In the genomic region with DNA sequence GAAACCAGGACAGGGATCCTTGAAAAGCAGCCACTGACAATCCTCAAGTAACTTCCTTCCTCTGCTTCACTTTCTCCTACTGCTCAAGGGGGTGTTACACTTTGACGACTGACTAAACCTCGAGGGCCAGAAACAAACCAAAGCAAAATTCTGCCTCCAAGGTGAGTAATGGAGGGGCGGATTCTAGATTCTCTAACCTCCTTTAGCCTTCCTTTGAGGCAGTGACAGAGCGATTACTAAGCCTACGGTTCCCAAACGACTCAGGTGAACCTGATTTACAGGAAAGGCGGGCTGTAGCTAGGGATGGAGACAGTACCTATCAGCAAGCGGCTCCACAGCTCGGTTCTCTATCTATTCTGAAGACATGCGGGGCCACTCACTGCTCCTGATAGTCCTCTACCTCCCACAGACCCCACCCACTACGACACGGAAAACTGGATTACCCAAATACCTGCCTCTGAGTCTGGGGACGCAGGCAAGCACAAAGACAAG, we compare ENCODE assay signal across 8 cellular contexts. TPM values are rescaled to one million over a fixed set of nuclear protein-coding genes. Genes with fewer than 3 reads are reported as not detected.
A peak's percentile ranks its signal among the peaks of the same experiment; 100 is the strongest.
DNase-seq lines count a peak whose midpoint lies in the region; ATAC-seq, FAIRE-seq and TF ChIP-seq lines count a peak whose summit lies in the region.

No MANE protein-coding gene starts in this region.

- no peak for TF ChIP-seq EP300 in transverse colon (IDR thresholded peaks at IDR 0.05; ENCODE audit: low read depth)

- FAIRE-seq in RCC 7860 (lab: Jason Lieb, UNC): no peak

- H3K27me3 ChIP-seq in dorsolateral prefrontal cortex (no peaks in the 10 kb centered on the region), mucosa of stomach (ENCODE audit: control insufficient read depth, insufficient read depth, low read length) (no peaks in the 10 kb centered on the region), transverse colon (no peaks in the 10 kb centered on the region)

- H3K9me3 ChIP-seq in mucosa of stomach (ENCODE audit: control insufficient read depth, low read length) (no peaks in the 10 kb centered on the region), transverse colon (no peaks in the 10 kb centered on the region)

- H3K4me3 ChIP-seq in dorsolateral prefrontal cortex: peak overlapping the region; percentile 67 to 99 (median 94)
- peak overlapping the region; percentile 95 for H3K4me3 ChIP-seq in mucosa of stomach (ENCODE audit: low read length)
- H3K4me3 ChIP-seq in transverse colon: peak overlapping the region; percentile 58 to 100 (median 80)

- peak overlapping the region; percentile 84 for H3K27ac ChIP-seq in C4-2B
- peak overlapping the region; percentile 32 to 97 (median 92) for H3K27ac ChIP-seq in dorsolateral prefrontal cortex
- H3K27ac ChIP-seq in transverse colon: peak overlapping the region; percentile 89 to 99 (median 94)

- H3K36me3 ChIP-seq in mucosa of stomach (ENCODE audit: control insufficient read depth, insufficient read depth, low read length) (no peaks in the 10 kb centered on the region), transverse colon (no peaks in the 10 kb centered on the region)

- in situ Hi-C loops in transverse colon (cut with MboI; ENCODE audit: low pct_ligation_motif_present in 1 of 4, low pct_unique_long_range_greater_than_20kb in 1 of 4, low sequenced_read_pairs in 3 of 4): no loop called here

- H3K9ac ChIP-seq in mucosa of stomach (ENCODE audit: low read length): peak overlapping the region; percentile 90

- H3K4me1 ChIP-seq in mucosa of stomach (ENCODE audit: control insufficient read depth, insufficient read depth, low read length): peaks cover 10% of the 10 kb centered on the region
- peaks cover 18 to 45% (median 20%) of the 10 kb centered on the region in 4 donors for H3K4me1 ChIP-seq in transverse colon

- 0 to 1% methylated on average over 3 to 13 of the region's 13 CpGs for WGBS in transverse colon (ENCODE audit: low coverage in 1 of 2), 2 donors

- intact Hi-C loops in dorsolateral prefrontal cortex (cut with DNase I) (no loop called here), transverse colon (cut with DNase I; ENCODE audit: low total_unique reads) (no loop called here)

- TF ChIP-seq CTCF in C4-2B (conservative IDR thresholded peaks at IDR 0.05): no peak
- TF ChIP-seq CTCF in dorsolateral prefrontal cortex (IDR thresholded peaks at IDR 0.05 in 54 of 56, conservative IDR thresholded peaks at IDR 0.05 in 2 of 56; ENCODE audit: low read depth in 1 of 56, partially characterized antibody in 56 of 56): no peak
- TF ChIP-seq CTCF in transverse colon (IDR thresholded peaks at IDR 0.05): no peak

- TF ChIP-seq POLR2A in transverse colon (IDR thresholded peaks at IDR 0.05): no peak

- peak; percentile 53 for DNase-seq in RCC 7860 (ENCODE audit: low spot score)
- peak in 1 of 10 donors; percentile 30 for DNase-seq in dorsolateral prefrontal cortex
- no peak for DNase-seq in transverse colon
- no peak for DNase-seq in NCI-H187 (lab: John Stamatoyannopoulos, UW)

- ATAC-seq in GM18907 (IDR thresholded peaks at IDR 0.05; ENCODE audit: unreplicated experiment): peak; percentile 33
- peak; percentile 19 for ATAC-seq in HG03135 (IDR thresholded peaks at IDR 0.05; ENCODE audit: unreplicated experiment)

RNA-seq across cellular contexts. Expression of a gene that starts 0.5 kb away (rescaled TPM):
- total RNA-seq in dorsolateral prefrontal cortex (100 to 1,000 TPM in 3 of 120 experiments, 10 to 100 TPM in 117; 52.1 to 108 (median 72.3) TPM), transverse colon (10 to 100 TPM; 31.0 to 82.7 (median 51.4) TPM)

RNA-seq across cellular contexts. Expression of a gene that starts 0.8 kb away (rescaled TPM):
- 10 to 100 TPM; 18.9 to 46.8 (median 30.3) TPM for total RNA-seq in dorsolateral prefrontal cortex
- 10 to 100 TPM in 2 of 4 donors, 1 to 10 TPM in 2; 4.9 to 24.1 (median 15.1) TPM for total RNA-seq in transverse colon

RNA-seq across cellular contexts. Expression of a gene that starts 53.1 kb away (rescaled TPM):
- not detected for total RNA-seq in dorsolateral prefrontal cortex
- not detected for total RNA-seq in transverse colon
